In genomic region chr9:121675381-121675780, GRCh38 we compare ENCODE assay signal across 15 cellular contexts.
"Had no signal": no experiment of that assay in that cellular context is flagged by ENCODE, and none has a peak within 500 bp of the region (broad histone marks: within the 10 kb centered on the region; RNA-seq: fewer than 3 reads in every experiment).

No MANE protein-coding gene starts in this region.

- ATAC-seq: activated CD8-positive, alpha-beta T cell treated with anti-CD3 and anti-CD28 coated beads for 36 hours; T-cell had no signal

- H3K27ac ChIP-seq: esophagus squamous epithelium, foreskin keratinocyte, thoracic aorta, VCaP had no signal

- DNase-seq: activated CD4-positive, alpha-beta T cell treated with anti-CD3 and anti-CD28 coated beads for 4 hours; activated CD8-positive, alpha-beta memory T cell treated with anti-CD3 and anti-CD28 coated beads, Interleukin-2, amount 50 U/mL, for 4 hours; activated naive CD8-positive, alpha-beta T cell treated with anti-CD3 and anti-CD28 coated beads, Interleukin-2, amount 10 ng/mL, durations not matched to agents 7 days and 5 days; esophagus squamous epithelium; foreskin keratinocyte; midbrain; stimulated activated CD4-positive, alpha-beta T cell treated with anti-CD3 and anti-CD28 coated beads, Interleukin-4, amount 100 ng/mL, for 1 hour; stimulated activated CD8-positive, alpha-beta memory T cell treated with anti-CD3 and anti-CD28 coated beads, Interleukin-4, amount 100 ng/mL, for 48 hours; T-cell; T1000 had no signal

- H3K9me3 Mint-ChIP-seq: activated CD8-positive, alpha-beta T cell treated with anti-CD3 and anti-CD28 coated beads for 36 hours; activated naive CD8-positive, alpha-beta T cell treated with anti-CD3 and anti-CD28 coated beads, Interleukin-2, amount 10 ng/mL, durations not matched to agents 7 days and 5 days; stimulated activated naive CD8-positive, alpha-beta T cell treated with anti-CD3 and anti-CD28 coated beads, Interleukin-15, Interleukin-2, amounts not matched to agents 100 ng/mL and 50 ng/mL, for 24 hours; T-cell had no signal

- H3K4me3 Mint-ChIP-seq: activated CD8-positive, alpha-beta T cell treated with anti-CD3 and anti-CD28 coated beads for 36 hours; activated naive CD8-positive, alpha-beta T cell treated with anti-CD3 and anti-CD28 coated beads, Interleukin-2, amount 10 ng/mL, durations not matched to agents 7 days and 5 days; stimulated activated naive CD8-positive, alpha-beta T cell treated with anti-CD3 and anti-CD28 coated beads, Interleukin-15, Interleukin-2, amounts not matched to agents 100 ng/mL and 50 ng/mL, for 24 hours; T-cell had no signal

- H3K27me3 ChIP-seq: esophagus squamous epithelium, heart left ventricle had no signal

- H3K27ac Mint-ChIP-seq: activated CD8-positive, alpha-beta T cell treated with anti-CD3 and anti-CD28 coated beads for 36 hours; activated naive CD8-positive, alpha-beta T cell treated with anti-CD3 and anti-CD28 coated beads, Interleukin-2, amount 10 ng/mL, durations not matched to agents 7 days and 5 days; stimulated activated naive CD8-positive, alpha-beta T cell treated with anti-CD3 and anti-CD28 coated beads, Interleukin-15, Interleukin-2, amounts not matched to agents 100 ng/mL and 50 ng/mL, for 24 hours; T-cell had no signal

- H3K4me1 Mint-ChIP-seq: T-cell had no signal

- H3K4me3 ChIP-seq: esophagus squamous epithelium, heart left ventricle, thoracic aorta had no signal

- H3K4me1 ChIP-seq: foreskin keratinocyte had no signal

- H3K36me3 Mint-ChIP-seq: activated naive CD8-positive, alpha-beta T cell treated with anti-CD3 and anti-CD28 coated beads, Interleukin-2, amount 10 ng/mL, durations not matched to agents 7 days and 5 days; T-cell had no signal

- H3K9me3 ChIP-seq: esophagus squamous epithelium, thoracic aorta had no signal
